Comparison of ENCODE assay signal across 27 cellular contexts in the genomic region with DNA sequence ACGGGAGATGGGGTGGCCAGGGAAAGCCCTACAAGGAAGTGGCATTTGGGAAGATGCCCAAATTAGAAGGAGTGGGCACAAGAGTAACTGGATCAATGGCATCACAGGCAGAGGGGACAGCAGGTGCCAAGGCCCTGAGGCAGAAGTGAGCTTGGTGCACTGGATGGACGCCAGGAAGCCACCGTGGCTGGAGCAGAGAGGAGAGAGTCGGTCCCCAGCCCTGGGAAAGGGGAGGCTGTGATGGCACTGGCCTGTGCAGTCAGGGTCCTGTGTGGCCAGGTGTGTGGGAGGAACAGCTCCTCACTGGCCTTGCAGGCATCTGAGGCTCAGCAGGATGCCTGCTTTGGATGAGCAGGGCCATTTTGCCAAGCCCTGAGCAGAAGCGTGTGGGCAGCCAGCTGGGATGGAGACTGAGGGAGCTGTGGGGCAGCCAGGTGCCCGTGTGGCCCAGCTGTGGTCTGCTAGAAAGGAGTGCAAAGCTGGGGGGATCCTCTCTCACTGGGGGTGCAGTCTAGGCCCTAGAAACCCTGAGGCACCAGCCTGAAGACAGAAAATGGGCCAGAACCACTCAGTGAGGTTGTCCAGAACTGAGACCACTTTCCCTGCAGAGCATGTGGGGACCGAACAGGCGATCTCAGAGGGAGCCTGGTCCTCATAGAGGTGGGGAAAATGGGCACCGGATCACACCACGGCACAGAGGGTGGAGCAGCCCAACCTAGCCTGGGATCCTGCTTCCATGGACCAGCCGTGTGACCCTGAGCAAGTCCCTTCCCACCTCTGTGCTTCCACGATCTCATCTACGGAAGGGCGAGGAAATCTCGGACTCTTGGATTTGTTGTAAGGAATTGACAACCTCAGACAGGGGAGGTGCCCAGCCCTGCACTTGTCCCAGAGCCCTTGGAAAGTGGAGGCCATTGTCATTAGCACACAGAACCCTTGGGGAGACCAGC.
DNase-seq lines count a peak whose midpoint lies in the region; ATAC-seq and TF ChIP-seq lines count a peak whose summit lies in the region.
"Had no signal": no experiment of that assay in that cellular context is flagged by ENCODE, and none has a peak within 500 bp of the region (broad histone marks: within the 10 kb centered on the region; RNA-seq: fewer than 3 reads in every experiment).

No MANE protein-coding gene starts in this region.

- H3K9ac ChIP-seq in mesenchymal stem cell (ENCODE audit: low read length) = no peak overlapping the region

- no peaks in the 10 kb centered on the region for H3F3A ChIP-seq in GM23338 (replicated peaks; ENCODE audit: low read depth)

- no peaks in the 10 kb centered on the region for H3K36me3 ChIP-seq in WERI-Rb-1
- no peaks in the 10 kb centered on the region for H3K36me3 ChIP-seq in mesenchymal stem cell (ENCODE audit: control insufficient read depth in 1 of 2, insufficient read depth in 2 of 2, low read depth in 1 of 2, low read length in 2 of 2)
- no peaks in the 10 kb centered on the region for H3K36me3 ChIP-seq in upper lobe of right lung
- no peaks in the 10 kb centered on the region for H3K36me3 ChIP-seq in GM23338 (ENCODE audit: insufficient read depth)
- H3K36me3 ChIP-seq: gastroesophageal sphincter, pancreas, SJSA1 had no signal

- no peak overlapping the region for H3K4me2 ChIP-seq in mesenchymal stem cell (ENCODE audit: low read length, poor library complexity, severe bottlenecking)
- no peak overlapping the region for H3K4me2 ChIP-seq in GM23338
- H3K4me2 ChIP-seq: hepatocyte, smooth muscle cell had no signal

- H3K4me3 Mint-ChIP-seq in activated T-cell treated with anti-CD3 and anti-CD28 coated beads, Interleukin-2, amount 50 U/mL, for 24 hours = no peak overlapping the region
- no peak overlapping the region for H3K4me3 Mint-ChIP-seq in T-helper 2 cell treated with Interferon-gamma antibody and Interleukin-4, amounts not matched to agents 5 μg/mL and 100 μg/mL, for 36 hours
- H3K4me3 Mint-ChIP-seq in GM23338 = no peak overlapping the region
- H3K4me3 Mint-ChIP-seq in activated naive CD4-positive, alpha-beta T cell treated with anti-CD3 and anti-CD28 coated beads, Interleukin-2, amount 10 ng/mL, durations not matched to agents 7 days and 5 days = no peak overlapping the region
- H3K4me3 Mint-ChIP-seq: activated B cell treated with CpG ODN at 0.5 μM for 24 hours; activated naive CD8-positive, alpha-beta T cell; CD4-positive, alpha-beta memory T cell had no signal

- H3K79me2 ChIP-seq in GM23338 (replicated peaks; ENCODE audit: insufficient read depth) = no peaks in the 10 kb centered on the region
- H3K79me2 ChIP-seq: hepatocyte had no signal

- intact Hi-C loops in upper lobe of right lung (cut with DNase I) = no loop called here

- H4K20me1 ChIP-seq in GM23338 (replicated peaks; ENCODE audit: insufficient read depth) = no peaks in the 10 kb centered on the region

- H3K27ac ChIP-seq in WERI-Rb-1 = no peak overlapping the region
- no peak overlapping the region for H3K27ac ChIP-seq in mesenchymal stem cell (ENCODE audit: low read length, poor library complexity, severe bottlenecking)
- no peak overlapping the region for H3K27ac ChIP-seq in upper lobe of right lung
- no peak overlapping the region for H3K27ac ChIP-seq in GM23338 (ENCODE audit: low read depth)
- H3K27ac ChIP-seq: gastroesophageal sphincter, hepatocyte, pancreas, SJSA1 had no signal

- H3K4me1 Mint-ChIP-seq in activated T-cell treated with anti-CD3 and anti-CD28 coated beads, Interleukin-2, amount 50 U/mL, for 24 hours (ENCODE audit: low read depth) = no peaks in the 10 kb centered on the region
- no peaks in the 10 kb centered on the region for H3K4me1 Mint-ChIP-seq in T-helper 2 cell treated with Interferon-gamma antibody and Interleukin-4, amounts not matched to agents 5 μg/mL and 100 μg/mL, for 36 hours (ENCODE audit: low read depth)
- no peaks in the 10 kb centered on the region; the same call in 2 of the 3 replicates for H3K4me1 Mint-ChIP-seq in GM23338
- no peaks in the 10 kb centered on the region for H3K4me1 Mint-ChIP-seq in activated naive CD4-positive, alpha-beta T cell treated with anti-CD3 and anti-CD28 coated beads, Interleukin-2, amount 10 ng/mL, durations not matched to agents 7 days and 5 days
- H3K4me1 Mint-ChIP-seq: activated B cell treated with CpG ODN at 0.5 μM for 24 hours had no signal

- H2BK15ac ChIP-seq in mesenchymal stem cell (ENCODE audit: low read depth, poor library complexity, severe bottlenecking) = no peak overlapping the region

- no peak overlapping the region for H4K8ac ChIP-seq in mesenchymal stem cell (ENCODE audit: low read length)

- no peaks in the 10 kb centered on the region for H3K79me1 ChIP-seq in mesenchymal stem cell (replicated peaks; ENCODE audit: low read length, poor library complexity, severe bottlenecking)

- H3K27me3 Mint-ChIP-seq in activated T-cell treated with anti-CD3 and anti-CD28 coated beads, Interleukin-2, amount 50 U/mL, for 24 hours = peaks cover 9% of the 10 kb centered on the region
- peaks cover 9% of the 10 kb centered on the region for H3K27me3 Mint-ChIP-seq in T-helper 2 cell treated with Interferon-gamma antibody and Interleukin-4, amounts not matched to agents 5 μg/mL and 100 μg/mL, for 36 hours (ENCODE audit: low read depth)
- H3K27me3 Mint-ChIP-seq in GM23338 (ENCODE audit: insufficient read depth, low read depth, poor library complexity) = peaks cover 12% of the 10 kb centered on the region
- peaks cover 66% of the 10 kb centered on the region for H3K27me3 Mint-ChIP-seq in activated naive CD4-positive, alpha-beta T cell treated with anti-CD3 and anti-CD28 coated beads, Interleukin-2, amount 10 ng/mL, durations not matched to agents 7 days and 5 days
- H3K27me3 Mint-ChIP-seq: activated naive CD8-positive, alpha-beta T cell had no signal

- no peak overlapping the region for H2BK120ac ChIP-seq in mesenchymal stem cell (ENCODE audit: low read depth, low read length)

- H3K36me3 Mint-ChIP-seq in activated T-cell treated with anti-CD3 and anti-CD28 coated beads, Interleukin-2, amount 50 U/mL, for 24 hours (ENCODE audit: low read depth) = no peaks in the 10 kb centered on the region
- no peaks in the 10 kb centered on the region for H3K36me3 Mint-ChIP-seq in T-helper 2 cell treated with Interferon-gamma antibody and Interleukin-4, amounts not matched to agents 5 μg/mL and 100 μg/mL, for 36 hours (ENCODE audit: low read depth)
- no peaks in the 10 kb centered on the region for H3K36me3 Mint-ChIP-seq in GM23338 (ENCODE audit: low read depth)
- H3K36me3 Mint-ChIP-seq in activated naive CD4-positive, alpha-beta T cell treated with anti-CD3 and anti-CD28 coated beads, Interleukin-2, amount 10 ng/mL, durations not matched to agents 7 days and 5 days = no peaks in the 10 kb centered on the region
- H3K36me3 Mint-ChIP-seq: activated naive CD8-positive, alpha-beta T cell; CD4-positive, alpha-beta memory T cell had no signal

- H2AK5ac ChIP-seq in mesenchymal stem cell (ENCODE audit: low read length, severe bottlenecking) = no peak overlapping the region

- H2AFZ ChIP-seq in mesenchymal stem cell (ENCODE audit: low read depth, low read length) (no peak overlapping the region), GM23338 (no peak overlapping the region)
- H2AFZ ChIP-seq: hepatocyte had no signal

- H3K4me3 ChIP-seq in WERI-Rb-1 (ENCODE audit: low read depth, low read length) = no peak overlapping the region
- no peak overlapping the region for H3K4me3 ChIP-seq in mesenchymal stem cell (ENCODE audit: insufficient read depth in 1 of 2, low read depth in 1 of 2, low read length in 2 of 2)
- no peak overlapping the region for H3K4me3 ChIP-seq in upper lobe of right lung
- H3K4me3 ChIP-seq in GM23338 = no peak overlapping the region
- H3K4me3 ChIP-seq: gastroesophageal sphincter, hepatocyte, pancreas, SJSA1, smooth muscle cell had no signal

- peak; percentile 25 for DNase-seq in activated T-cell treated with anti-CD3 and anti-CD28 coated beads, Interleukin-2, amount 50 U/mL, for 24 hours
- DNase-seq in activated T-cell treated with anti-CD3 and anti-CD28 coated beads for 4 hours (no peak), WERI-Rb-1 (peak; percentile 2), mesenchymal stem cell (no peak), upper lobe of right lung (peak; percentile 60), GM23338 (ENCODE audit: low spot score) (no peak)
- no peak for DNase-seq in T-helper 2 cell treated with Interferon-gamma antibody and Interleukin-4, amounts not matched to agents 5 μg/mL and 100 μg/mL, for 36 hours (ENCODE audit: low spot score)
- DNase-seq in activated naive CD4-positive, alpha-beta T cell treated with anti-CD3 and anti-CD28 coated beads, Interleukin-2, amount 10 ng/mL, durations not matched to agents 7 days and 5 days = no peak
- DNase-seq: activated B cell treated with CpG ODN at 0.5 μM for 24 hours; activated CD8-positive, alpha-beta memory T cell treated with anti-CD3 and anti-CD28 coated beads, Interleukin-2, amount 50 U/mL, for 4 hours; CD4-positive, alpha-beta memory T cell; effector CD4-positive, alpha-beta T cell; EL; Karpas-422; NCI-H1436; NCI-H2107; NCI-H748 treated with DMSO at 0.1 percent for 48 hours; retina; RPMI8226; stimulated activated naive CD4-positive, alpha-beta T cell treated with Interleukin-2 at 50 U/mL for 16 hours had no signal

- H2BK5ac ChIP-seq in mesenchymal stem cell (ENCODE audit: low read depth, low read length, poor library complexity, severe bottlenecking) = no peak overlapping the region

- H3K9me3 ChIP-seq in WERI-Rb-1 (ENCODE audit: severe bottlenecking) (no peaks in the 10 kb centered on the region), mesenchymal stem cell (ENCODE audit: control insufficient read depth, low read length) (no peaks in the 10 kb centered on the region), upper lobe of right lung (no peaks in the 10 kb centered on the region)
- H3K9me3 ChIP-seq: gastroesophageal sphincter, pancreas, SJSA1 had no signal

- peak overlapping the region; percentile 6 for H4K91ac ChIP-seq in mesenchymal stem cell (ENCODE audit: low read length)

- H3K23ac ChIP-seq in mesenchymal stem cell (ENCODE audit: low read length in 2 of 2) = no peak overlapping the region

- CTCF ChIA-PET in activated naive CD4-positive, alpha-beta T cell treated with anti-CD3 and anti-CD28 coated beads, Interleukin-2, amount 10 ng/mL, durations not matched to agents 7 days and 5 days (lab: Charles Lee) = no interaction called here

- no peak overlapping the region for H3K27ac Mint-ChIP-seq in activated T-cell treated with anti-CD3 and anti-CD28 coated beads, Interleukin-2, amount 50 U/mL, for 24 hours
- no peak overlapping the region for H3K27ac Mint-ChIP-seq in T-helper 2 cell treated with Interferon-gamma antibody and Interleukin-4, amounts not matched to agents 5 μg/mL and 100 μg/mL, for 36 hours
- H3K27ac Mint-ChIP-seq in GM23338 = no peak overlapping the region
- no peak overlapping the region for H3K27ac Mint-ChIP-seq in activated naive CD4-positive, alpha-beta T cell treated with anti-CD3 and anti-CD28 coated beads, Interleukin-2, amount 10 ng/mL, durations not matched to agents 7 days and 5 days
- H3K27ac Mint-ChIP-seq: activated B cell treated with CpG ODN at 0.5 μM for 24 hours; activated naive CD8-positive, alpha-beta T cell; activated T-helper 2 cell treated with anti-CD3 and anti-CD28 coated beads, Interferon-gamma antibody, Interleukin-2, Interleukin-4, amounts not matched to agents 10 μg/mL and 5 μg/mL and 100 μg/mL, durations not matched to agents 14 hours and 24 hours and 36 hours had no signal

- no peak overlapping the region for H3K4ac ChIP-seq in mesenchymal stem cell (ENCODE audit: low read depth in 1 of 2, low read length in 2 of 2)

- no peak overlapping the region for H3K14ac ChIP-seq in mesenchymal stem cell (ENCODE audit: low read length in 2 of 2)

- H3K9me3 Mint-ChIP-seq in activated T-cell treated with anti-CD3 and anti-CD28 coated beads, Interleukin-2, amount 50 U/mL, for 24 hours = no peaks in the 10 kb centered on the region
- no peaks in the 10 kb centered on the region for H3K9me3 Mint-ChIP-seq in T-helper 2 cell treated with Interferon-gamma antibody and Interleukin-4, amounts not matched to agents 5 μg/mL and 100 μg/mL, for 36 hours
- no peaks in the 10 kb centered on the region for H3K9me3 Mint-ChIP-seq in GM23338
- no peaks in the 10 kb centered on the region for H3K9me3 Mint-ChIP-seq in activated naive CD4-positive, alpha-beta T cell treated with anti-CD3 and anti-CD28 coated beads, Interleukin-2, amount 10 ng/mL, durations not matched to agents 7 days and 5 days
- H3K9me3 Mint-ChIP-seq: activated B cell treated with CpG ODN at 0.5 μM for 24 hours; activated T-helper 2 cell treated with anti-CD3 and anti-CD28 coated beads, Interferon-gamma antibody, Interleukin-2, Interleukin-4, amounts not matched to agents 10 μg/mL and 5 μg/mL and 100 μg/mL, durations not matched to agents 14 hours and 24 hours and 36 hours; CD4-positive, alpha-beta memory T cell had no signal

- H2BK12ac ChIP-seq in mesenchymal stem cell (ENCODE audit: low read length in 2 of 2) = no peak overlapping the region

- H3K4me1 ChIP-seq in mesenchymal stem cell (ENCODE audit: control insufficient read depth, insufficient read depth, low read depth, low read length) (no peaks in the 10 kb centered on the region), upper lobe of right lung (no peaks in the 10 kb centered on the region), GM23338 (ENCODE audit: insufficient read depth) (no peaks in the 10 kb centered on the region)
- H3K4me1 ChIP-seq: pancreas had no signal

- no peak overlapping the region for H3K18ac ChIP-seq in mesenchymal stem cell (ENCODE audit: low read depth in 1 of 2, low read length in 2 of 2)

- no peaks in the 10 kb centered on the region for H3K27me3 ChIP-seq in WERI-Rb-1 (ENCODE audit: insufficient read depth, low read depth, severe bottlenecking)
- H3K27me3 ChIP-seq in mesenchymal stem cell (ENCODE audit: control insufficient read depth in 1 of 2, insufficient read depth in 1 of 2, low read length in 2 of 2) = peaks cover 59 to 63% of the 10 kb centered on the region in 2 experiments
- H3K27me3 ChIP-seq in upper lobe of right lung = peaks cover 5% of the 10 kb centered on the region
- no peaks in the 10 kb centered on the region for H3K27me3 ChIP-seq in GM23338 (ENCODE audit: insufficient read depth)
- H3K27me3 ChIP-seq: pancreas, SJSA1 had no signal

- H3K9me2 ChIP-seq in GM23338 (ENCODE audit: insufficient read depth) = no peaks in the 10 kb centered on the region

- 87% methylated on average over 15 of the region's 15 CpGs for WGBS in mesenchymal stem cell

- no peak for ATAC-seq in upper lobe of right lung
- no peak for ATAC-seq in GM23338
- ATAC-seq: gastroesophageal sphincter, pancreas had no signal

- TF ChIP-seq CTCF in WERI-Rb-1 (IDR thresholded peaks at IDR 0.05; ENCODE audit: low read depth, low read length) (no peak), upper lobe of right lung (IDR thresholded peaks at IDR 0.05) (no peak), GM23338 (conservative IDR thresholded peaks at IDR 0.05; ENCODE audit: low read depth in 2 of 2) (no peak)

Comparison
In these comparisons a context has a peak if more than half of its experiments do, and no peak if none do; other contexts are left out.
1. DNase-seq: peak in activated T-cell treated with anti-CD3 and anti-CD28 coated beads, Interleukin-2, amount 50 U/mL, for 24 hours (single experiment), WERI-Rb-1 (single experiment) and upper lobe of right lung (single experiment); none in activated T-cell treated with anti-CD3 and anti-CD28 coated beads for 4 hours (single experiment), mesenchymal stem cell (single experiment), T-helper 2 cell treated with Interferon-gamma antibody and Interleukin-4, amounts not matched to agents 5 μg/mL and 100 μg/mL, for 36 hours (single experiment), GM23338 (single experiment) and activated naive CD4-positive, alpha-beta T cell treated with anti-CD3 and anti-CD28 coated beads, Interleukin-2, amount 10 ng/mL, durations not matched to agents 7 days and 5 days (single experiment).